ENCODE assay signal across 11 cellular contexts in the genomic region with DNA sequence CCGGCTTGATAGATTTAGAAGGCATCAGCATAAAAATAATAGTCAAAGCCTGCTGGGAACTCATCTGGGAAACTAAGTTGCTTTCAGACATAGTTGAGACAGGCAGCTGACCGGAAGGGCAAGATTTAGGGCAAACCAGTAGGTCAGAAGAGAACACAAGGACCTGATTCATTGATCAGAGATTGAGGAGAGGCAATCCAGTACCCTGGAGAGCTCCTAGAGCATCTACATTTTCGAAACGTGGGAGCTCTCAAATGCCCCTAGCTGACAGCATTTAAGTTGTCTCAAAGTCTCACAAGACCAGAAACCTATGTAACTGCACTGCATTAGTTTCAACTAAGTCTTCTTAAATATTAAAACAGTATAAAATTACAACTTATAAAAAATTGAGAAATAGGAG. TPM values are rescaled to one million over a fixed set of nuclear protein-coding genes. Genes with fewer than 3 reads are reported as not detected.
DNase-seq lines count a peak whose midpoint lies in the region; ATAC-seq, FAIRE-seq and TF ChIP-seq lines count a peak whose summit lies in the region.
"Had no signal": no experiment of that assay in that cellular context is flagged by ENCODE, and none has a peak within 500 bp of the region (broad histone marks: within the 10 kb centered on the region; RNA-seq: fewer than 3 reads in every experiment).

No MANE protein-coding gene starts in this region.

- no peaks in the 10 kb centered on the region for H3K9me3 Mint-ChIP-seq in MCF 10A (ENCODE audit: unreplicated experiment)

- DNase-seq in MCF 10A (ENCODE audit: unreplicated experiment) (peak; percentile 44), breast epithelium (ENCODE audit: low spot score in 2 of 2) (no peak), SK-MEL-5 (ENCODE audit: low read depth, low spot score) (peak; percentile 37), erythroblast (lab: John Stamatoyannopoulos, UW) (peak; percentile 41 to 44), stromal cell of bone marrow (ENCODE audit: low read depth) (peak; percentile 15), hippocampal formation (lab: John Stamatoyannopoulos, UW) (no peak), kidney (no peak)
- DNase-seq: activated CD4-positive, alpha-beta T cell treated with anti-CD3 and anti-CD28 coated beads for 48 hours; amygdala; NCI-H1092 had no signal

- no peak for TF ChIP-seq CTCF in MCF 10A (IDR thresholded peaks at IDR 0.05; ENCODE audit: unreplicated experiment)
- no peak for TF ChIP-seq CTCF in breast epithelium (IDR thresholded peaks at IDR 0.05)
- TF ChIP-seq CTCF in kidney (IDR thresholded peaks at IDR 0.05; ENCODE audit: borderline replicate concordance, extremely low read depth, insufficient read depth) = no peak

- no peaks in the 10 kb centered on the region for H3K4me1 Mint-ChIP-seq in MCF 10A (ENCODE audit: insufficient read depth, unreplicated experiment)

- no peak overlapping the region for H3K9ac ChIP-seq in kidney (ENCODE audit: low read length in 2 of 2)

- peaks cover 67% of the 10 kb centered on the region for H3K27me3 Mint-ChIP-seq in MCF 10A (ENCODE audit: insufficient read depth, unreplicated experiment)

- no peak overlapping the region for H3K4me3 ChIP-seq in breast epithelium
- no peak overlapping the region for H3K4me3 ChIP-seq in kidney (ENCODE audit: low read length in 2 of 2)

- H3K36me3 Mint-ChIP-seq in MCF 10A (ENCODE audit: insufficient read depth, unreplicated experiment) = peaks cover 5% of the 10 kb centered on the region

- in situ Hi-C loops in SK-MEL-5 (cut with HindIII; ENCODE audit: low pct_unique_long_range_greater_than_20kb, low sequenced_read_pairs) = no loop called here

- intact Hi-C loops in MCF 10A (cut with micrococcal nuclease) (no loop called here), breast epithelium (cut with DNase I; ENCODE audit: low total_unique reads) (no loop called here), kidney (cut with DNase I) (no loop called here)

- TF ChIP-seq POLR2A in breast epithelium (IDR thresholded peaks at IDR 0.05) (no peak), erythroblast (IDR thresholded peaks at IDR 0.05; ENCODE audit: low read length) (no peak)

- H3K27ac ChIP-seq in breast epithelium (no peak overlapping the region), kidney (ENCODE audit: low read depth in 2 of 2, low read length in 2 of 2) (no peak overlapping the region)

- no peaks in the 10 kb centered on the region for H3K27me3 ChIP-seq in breast epithelium

- POLR2A ChIA-PET in MCF 10A (lab: Yijun Ruan, JAX) = interaction anchor here (2.6 kb wide), 1 partner anchor 22 kb away, joined by 8 read pairs; a partner anchor contains a TSS

- no peaks in the 10 kb centered on the region for H3K4me1 ChIP-seq in breast epithelium
- H3K4me1 ChIP-seq in kidney (ENCODE audit: control insufficient read depth in 1 of 2, insufficient read depth in 1 of 2, low read depth in 1 of 2, low read length in 2 of 2) = no peaks in the 10 kb centered on the region

- H3K4me3 Mint-ChIP-seq in MCF 10A (ENCODE audit: unreplicated experiment) = no peak overlapping the region

- ATAC-seq in GM18867 (IDR thresholded peaks at IDR 0.05; ENCODE audit: unreplicated experiment) = no peak

- no peaks in the 10 kb centered on the region for H3K36me3 ChIP-seq in breast epithelium
- H3K36me3 ChIP-seq in kidney (ENCODE audit: control insufficient read depth in 1 of 2, insufficient read depth in 2 of 2, low read length in 2 of 2) = no peaks in the 10 kb centered on the region

- H3K27ac Mint-ChIP-seq in MCF 10A (ENCODE audit: low read depth, unreplicated experiment) = no peak overlapping the region

- no peaks in the 10 kb centered on the region for H3K9me3 ChIP-seq in breast epithelium
- no peaks in the 10 kb centered on the region for H3K9me3 ChIP-seq in kidney (ENCODE audit: control insufficient read depth in 1 of 2, low read length in 2 of 2)

- no TSS peak for BruUV-seq in MCF 10A (replicated peaks; lab: Mats Ljungman, UMichigan)

- no peak for FAIRE-seq in kidney (lab: Jason Lieb, UNC)

- CTCF ChIA-PET in MCF 10A (lab: Yijun Ruan, JAX) = interaction anchor here (0.6 to 1.6 kb wide), 2 partner anchors 11 to 283 kb away, joined by 3 to 6 read pairs; no protein-coding TSS in a partner anchor

RNA-seq across cellular contexts. Expression of a gene that starts 22.9 kb away (rescaled TPM):
- total RNA-seq in MCF 10A (2022) (17.0 and 20.0 TPM in 2 replicates), breast epithelium (10 to 100 TPM; 11.0 to 37.9 (median 32.1) TPM), kidney (30.5 TPM)
- 15.3 and 19.2 TPM in 2 replicates for total RNA-seq in SK-MEL-5 (2014; rRNA removed; shearing (Covaris generic))
- 10.2 and 14.5 TPM in 2 replicates for polyA plus RNA-seq in SK-MEL-5 (2015; cell fraction: cytosol; rRNA removed)
- polyA plus RNA-seq in SK-MEL-5 (2015; cell fraction: nucleus; rRNA removed) = 22.2 and 24.9 TPM in 2 replicates
- 8.8 TPM for polyA plus RNA-seq in kidney (ENCODE audit: insufficient read depth, low read depth, low replicate concordance)

Comparison
In these comparisons a context has a peak if more than half of its experiments do, and no peak if none do; other contexts are left out.
1. DNase-seq: peak in MCF 10A (single experiment), SK-MEL-5 (single experiment), erythroblast (2 of 2) and stromal cell of bone marrow (single experiment); none in breast epithelium (0 of 2), hippocampal formation (0 of 2) and kidney (single experiment).